Comparison of ENCODE assay signal across 17 cellular contexts in genomic region chr3:72753495-72753894, GRCh38.
DNase-seq lines count a peak whose midpoint lies in the region; ATAC-seq, FAIRE-seq and TF ChIP-seq lines count a peak whose summit lies in the region.
"Had no signal": no experiment of that assay in that cellular context is flagged by ENCODE, and none has a peak within 500 bp of the region (broad histone marks: within the 10 kb centered on the region; RNA-seq: fewer than 3 reads in every experiment).

No MANE protein-coding gene starts in this region.

- FAIRE-seq in HepG2 (lab: Jason Lieb, UNC): no peak
- FAIRE-seq in small intestine (lab: Jason Lieb, UNC): no peak
- FAIRE-seq: K562 had no signal

- H3K9ac ChIP-seq in HepG2 (ENCODE audit: insufficient read depth, low read depth, low read length): no peak overlapping the region
- H3K9ac ChIP-seq: GM23248 had no signal

- CTCF ChIA-PET in HepG2 (lab: Yijun Ruan, JAX; ENCODE audit: low intra/inter-chr PET ratio, low total read pairs): no interaction called here
- CTCF ChIA-PET in CD8-positive, alpha-beta T cell (lab: Charles Lee): interaction anchor here (1.3 to 3.2 kb wide), 3 partner anchors 9 to 87 kb away, joined by 7 to 14 read pairs (median 10); no protein-coding TSS in a partner anchor

- TF ChIP-seq RAD21 in HepG2 (CRISPR knock-in tag; IDR thresholded peaks at IDR 0.05): no peak

- H3K4me3 ChIP-seq in body of pancreas: no peak overlapping the region
- no peak overlapping the region for H3K4me3 ChIP-seq in HepG2 (replicated peaks in 1 of 3; ENCODE audit: insufficient read depth in 1 of 3, low read depth in 2 of 3, low read length in 3 of 3)
- no peak overlapping the region for H3K4me3 ChIP-seq in small intestine (ENCODE audit: low read depth in 1 of 2, low read length in 2 of 2)
- H3K4me3 ChIP-seq in CD8-positive, alpha-beta T cell (ENCODE audit: low read depth, low read length): no peak overlapping the region
- H3K4me3 ChIP-seq: GM23248, K562, SJCRH30 had no signal

- H3K4me1 ChIP-seq in body of pancreas: peaks cover 6% of the 10 kb centered on the region
- H3K4me1 ChIP-seq in HepG2 (ENCODE audit: insufficient read depth, low read length): peaks cover 11% of the 10 kb centered on the region
- peaks cover 2 to 3% of the 10 kb centered on the region in 2 donors for H3K4me1 ChIP-seq in small intestine (ENCODE audit: control insufficient read depth in 2 of 2, insufficient read depth in 1 of 2, low read depth in 1 of 2, low read length in 1 of 2)
- peaks cover 55% of the 10 kb centered on the region for H3K4me1 ChIP-seq in CD8-positive, alpha-beta T cell (ENCODE audit: insufficient read depth, low read length)
- H3K4me1 ChIP-seq: SJCRH30 had no signal

- peaks cover 28% of the 10 kb centered on the region for H3K36me3 Mint-ChIP-seq in activated CD4-positive, alpha-beta T cell treated with anti-CD3 and anti-CD28 coated beads, Interleukin-2, amount 10 ng/mL, durations not matched to agents 24 days and 14 days (ENCODE audit: low read depth)
- H3K36me3 Mint-ChIP-seq in CD8-positive, alpha-beta T cell: peaks cover 22% of the 10 kb centered on the region

- 36 to 39% methylated on average over 4 to 5 of the region's 5 CpGs for WGBS in body of pancreas, 2 donors
- 74% methylated on average over 5 of the region's 5 CpGs for WGBS in HepG2 (ENCODE audit: low lambda C conversion rate)
- 27 to 72% (median 36%) methylated on average over 5 of the region's 5 CpGs for WGBS in small intestine, 3 donors

- TF ChIP-seq CTCF in body of pancreas (IDR thresholded peaks at IDR 0.05) (no peak), HepG2 (CRISPR knock-in tag; IDR thresholded peaks at IDR 0.05) (no peak)
- TF ChIP-seq CTCF in CD8-positive, alpha-beta T cell (IDR thresholded peaks at IDR 0.05): no peak

- H4K20me1 ChIP-seq in HepG2 (ENCODE audit: insufficient read depth, low read length): no peaks in the 10 kb centered on the region

- POLR2A ChIA-PET in HepG2 (lab: Yijun Ruan, JAX): no interaction called here
- POLR2A ChIA-PET in CD8-positive, alpha-beta T cell (lab: Charles Lee): interaction anchor here (1.4 to 1.6 kb wide), 2 partner anchors 15 to 29 kb away, joined by 4 to 7 read pairs; no protein-coding TSS in a partner anchor

- TF ChIP-seq POLR2A in body of pancreas (IDR thresholded peaks at IDR 0.05): no peak
- TF ChIP-seq POLR2A in HepG2 (IDR thresholded peaks at IDR 0.05; ENCODE audit: insufficient read depth in 1 of 2, low read depth in 2 of 2, low read length in 2 of 2): no peak

- no peaks in the 10 kb centered on the region for H3K9me3 ChIP-seq in body of pancreas
- no peaks in the 10 kb centered on the region for H3K9me3 ChIP-seq in HepG2 (ENCODE audit: low read length)
- no peaks in the 10 kb centered on the region for H3K9me3 ChIP-seq in small intestine (ENCODE audit: control insufficient read depth, low read depth)
- no peaks in the 10 kb centered on the region for H3K9me3 ChIP-seq in CD8-positive, alpha-beta T cell (ENCODE audit: low read length)
- H3K9me3 ChIP-seq: SJCRH30 had no signal

- no peak for DNase-seq in activated CD4-positive, alpha-beta T cell treated with anti-CD3 and anti-CD28 coated beads, Interleukin-2, amount 10 ng/mL, durations not matched to agents 24 days and 14 days
- DNase-seq in activated CD4-positive, alpha-beta T cell treated with anti-CD3 and anti-CD28 coated beads, Interleukin-2, amount 50 U/mL, for 1 hour: no peak
- DNase-seq in body of pancreas: no peak
- DNase-seq in HepG2 (ENCODE audit: low spot score): peak; percentile 15
- peak; percentile 91 for DNase-seq in small intestine
- DNase-seq in AML-193 (lab: John Stamatoyannopoulos, UW): no peak
- no peak for DNase-seq in CD8-positive, alpha-beta T cell
- DNase-seq: 8988T, GM23248, NCI-H146, NCI-H446, NCI-H774, SJCRH30 had no signal

- no peaks in the 10 kb centered on the region for H3K27me3 Mint-ChIP-seq in activated CD4-positive, alpha-beta T cell treated with anti-CD3 and anti-CD28 coated beads, Interleukin-2, amount 10 ng/mL, durations not matched to agents 24 days and 14 days
- no peaks in the 10 kb centered on the region for H3K27me3 Mint-ChIP-seq in CD8-positive, alpha-beta T cell (ENCODE audit: low read depth)

- H3K27ac ChIP-seq in body of pancreas (no peak overlapping the region), HepG2 (ENCODE audit: extremely low read length, insufficient read depth, low read length) (no peak overlapping the region), small intestine (ENCODE audit: low read depth in 1 of 2, low read length in 1 of 2) (no peak overlapping the region)
- no peak overlapping the region for H3K27ac ChIP-seq in CD8-positive, alpha-beta T cell (ENCODE audit: low read depth, low read length)
- H3K27ac ChIP-seq: GM23248, HL-60, SJCRH30 had no signal

- H3K27me3 ChIP-seq in body of pancreas: no peaks in the 10 kb centered on the region
- no peaks in the 10 kb centered on the region for H3K27me3 ChIP-seq in HepG2 (ENCODE audit: control insufficient read depth in 1 of 2, insufficient read depth in 2 of 2, low read length in 2 of 2)
- no peaks in the 10 kb centered on the region for H3K27me3 ChIP-seq in small intestine (ENCODE audit: control insufficient read depth in 2 of 2, insufficient read depth in 2 of 2, low read length in 2 of 2)
- no peaks in the 10 kb centered on the region for H3K27me3 ChIP-seq in CD8-positive, alpha-beta T cell (ENCODE audit: insufficient read depth, low read length)
- H3K27me3 ChIP-seq: SJCRH30 had no signal

- H3K4me3 Mint-ChIP-seq in activated CD4-positive, alpha-beta T cell treated with anti-CD3 and anti-CD28 coated beads, Interleukin-2, amount 10 ng/mL, durations not matched to agents 24 days and 14 days: no peak overlapping the region
- H3K4me3 Mint-ChIP-seq in CD8-positive, alpha-beta T cell: no peak overlapping the region
- H3K4me3 Mint-ChIP-seq: CD14-positive monocyte had no signal

- intact Hi-C loops in activated CD4-positive, alpha-beta T cell treated with anti-CD3 and anti-CD28 coated beads, Interleukin-2, amount 10 ng/mL, durations not matched to agents 24 days and 14 days (cut with micrococcal nuclease): loop anchor here (10.0 kb wide), 1 partner anchor 879 kb away; no protein-coding TSS in a partner anchor
- intact Hi-C loops in body of pancreas (cut with DNase I): no loop called here
- intact Hi-C loops in HepG2 (cut with micrococcal nuclease; ENCODE audit: unreplicated experiment): no loop called here
- intact Hi-C loops in CD8-positive, alpha-beta T cell (cut with DNase I, micrococcal nuclease): loop anchor here (10.0 kb wide), 3 partner anchors 241 to 1029 kb away; partner anchors contain the start of genes EIF4E3 (in 1 of the 2), PPP4R2 (in 1 of the 2) and RYBP (in 1 of the 2)

- H2AFZ ChIP-seq in HepG2 (ENCODE audit: low read length): no peak overlapping the region
- H2AFZ ChIP-seq: GM23248 had no signal

- peaks cover 39% of the 10 kb centered on the region for H3K4me1 Mint-ChIP-seq in activated CD4-positive, alpha-beta T cell treated with anti-CD3 and anti-CD28 coated beads, Interleukin-2, amount 10 ng/mL, durations not matched to agents 24 days and 14 days
- peaks cover 57% of the 10 kb centered on the region for H3K4me1 Mint-ChIP-seq in CD8-positive, alpha-beta T cell (ENCODE audit: low read depth)

- ATAC-seq in body of pancreas: peak; percentile 35
- ATAC-seq in HepG2: peak; percentile 74
- no peak for ATAC-seq in HG02759 (IDR thresholded peaks at IDR 0.05; ENCODE audit: unreplicated experiment)
- ATAC-seq in CD8-positive, alpha-beta T cell: no peak
- ATAC-seq: K562 had no signal

- no peaks in the 10 kb centered on the region for H3K79me2 ChIP-seq in HepG2 (ENCODE audit: insufficient read depth, low read length)

- BruUV-seq in HepG2 (replicated peaks; lab: Mats Ljungman, UMichigan): no TSS peak

- no peak overlapping the region for H3K4me2 ChIP-seq in HepG2 (ENCODE audit: low read depth, low read length)

- H3K27ac Mint-ChIP-seq in activated CD4-positive, alpha-beta T cell treated with anti-CD3 and anti-CD28 coated beads, Interleukin-2, amount 10 ng/mL, durations not matched to agents 24 days and 14 days: peak overlapping the region; percentile 12
- no peak overlapping the region for H3K27ac Mint-ChIP-seq in CD8-positive, alpha-beta T cell
- H3K27ac Mint-ChIP-seq: CD14-positive monocyte had no signal

- TF ChIP-seq EP300 in HepG2 (IDR thresholded peaks at IDR 0.05; ENCODE audit: low read depth in 2 of 2, low read length in 2 of 2) (no peak), HepG2 (CRISPR knock-in tag; IDR thresholded peaks at IDR 0.05; ENCODE audit: borderline replicate concordance) (no peak)

- in situ Hi-C loops in HepG2 (cut with HindIII; ENCODE audit: extremely low pct_ligation_motif_present, low pct_unique_long_range_greater_than_20kb): no loop called here

- H3K36me3 ChIP-seq in body of pancreas (replicated peaks in 1 of 2; ENCODE audit: insufficient read depth in 1 of 2, low read depth in 2 of 2) (no peaks in the 10 kb centered on the region), HepG2 (replicated peaks in 1 of 2; ENCODE audit: control insufficient read depth in 1 of 2, insufficient read depth in 2 of 2, low read length in 2 of 2) (no peaks in the 10 kb centered on the region), small intestine (ENCODE audit: control insufficient read depth in 2 of 2, insufficient read depth in 2 of 2, low read length in 2 of 2) (peaks cover 0 to 3% of the 10 kb centered on the region in 2 donors)
- no peaks in the 10 kb centered on the region for H3K36me3 ChIP-seq in CD8-positive, alpha-beta T cell (ENCODE audit: insufficient read depth, low read length)
- H3K36me3 ChIP-seq: SJCRH30 had no signal

- peaks cover 4% of the 10 kb centered on the region for H3K9me3 Mint-ChIP-seq in activated CD4-positive, alpha-beta T cell treated with anti-CD3 and anti-CD28 coated beads, Interleukin-2, amount 10 ng/mL, durations not matched to agents 24 days and 14 days
- H3K9me3 Mint-ChIP-seq in CD8-positive, alpha-beta T cell: no peaks in the 10 kb centered on the region

TF ChIP-seq in HepG2, 621 proteins besides CTCF, POLR2A, EP300 and RAD21 (continues in another document):
- peak; percentile 28; the same call in 1 of the 2 replicates for TF ChIP-seq ZBTB33 (CRISPR knock-in tag; IDR thresholded peaks at IDR 0.05)

Comparison
In these comparisons a context has a peak if more than half of its experiments do, and no peak if none do; other contexts are left out.
1. DNase-seq: peak in HepG2 (single experiment) and small intestine (single experiment); none in activated CD4-positive, alpha-beta T cell treated with anti-CD3 and anti-CD28 coated beads, Interleukin-2, amount 10 ng/mL, durations not matched to agents 24 days and 14 days (single experiment), activated CD4-positive, alpha-beta T cell treated with anti-CD3 and anti-CD28 coated beads, Interleukin-2, amount 50 U/mL, for 1 hour (single experiment), body of pancreas (0 of 4), AML-193 (0 of 2) and CD8-positive, alpha-beta T cell (0 of 7).
2. ATAC-seq: peak in body of pancreas (single experiment) and HepG2 (single experiment); none in HG02759 (single experiment) and CD8-positive, alpha-beta T cell (single experiment).
3. intact Hi-C loops: an anchor here in activated CD4-positive, alpha-beta T cell treated with anti-CD3 and anti-CD28 coated beads, Interleukin-2, amount 10 ng/mL, durations not matched to agents 24 days and 14 days (10.0 kb wide) and CD8-positive, alpha-beta T cell (10.0 kb wide); none called in body of pancreas and HepG2.